9 cellular contexts compared by ENCODE assay signal in genomic region chr6:36676142-36677058, GRCh38. TPM values are rescaled to one million over a fixed set of nuclear protein-coding genes. Genes with fewer than 3 reads are reported as not detected.
DNase-seq lines count a peak whose midpoint lies in the region; ATAC-seq and TF ChIP-seq lines count a peak whose summit lies in the region.
"Had no signal": no experiment of that assay in that cellular context is flagged by ENCODE, and none has a peak within 500 bp of the region (broad histone marks: within the 10 kb centered on the region; RNA-seq: fewer than 3 reads in every experiment).

No MANE protein-coding gene starts in this region.

- H3K36me3 Mint-ChIP-seq in brain (peaks cover 24% of the 10 kb centered on the region), nephron (ENCODE audit: low read depth) (no peaks in the 10 kb centered on the region), Caco-2 (ENCODE audit: insufficient read depth, unreplicated experiment) (peaks cover 6% of the 10 kb centered on the region)

- DNase-seq in COR-L47 (lab: John Stamatoyannopoulos, UW) (peak; percentile 59), LHCN-M2 (ENCODE audit: low read depth) (peak; percentile 63), hepatic stellate cell (ENCODE audit: low spot score) (no peak), Caco-2 (no peak)
- DNase-seq in activated CD4-positive, CD25-positive, alpha-beta regulatory T cell (lab: John Stamatoyannopoulos, UW), result no peak

- ATAC-seq in HG03354 (IDR thresholded peaks at IDR 0.05; ENCODE audit: poor library complexity, severe bottlenecking, unreplicated experiment), result no peak

- peak overlapping the region; percentile 83 to 99 (median 94) for H3K4me3 Mint-ChIP-seq in brain
- peak overlapping the region; percentile 81 to 95 (median 88) for H3K4me3 Mint-ChIP-seq in nephron
- H3K4me3 Mint-ChIP-seq in Caco-2 (ENCODE audit: unreplicated experiment), result no peak overlapping the region

- H3K4me3 ChIP-seq in Caco-2 (ENCODE audit: low read depth, low read length), result no peak overlapping the region

- H3K27ac Mint-ChIP-seq in brain, result peak overlapping the region; percentile 94 to 99 (median 97)
- H3K27ac Mint-ChIP-seq in nephron, result peak overlapping the region; percentile 28 to 86 (median 80)
- H3K27ac Mint-ChIP-seq in Caco-2 (ENCODE audit: unreplicated experiment), result no peak overlapping the region

- POLR2A ChIA-PET in Caco-2 (lab: Charles Lee), result no interaction called here

- BruUV-seq in Caco-2 (replicated peaks; lab: Mats Ljungman, UMichigan), result no TSS peak

- H3K9me3 ChIP-seq in Caco-2, result no peaks in the 10 kb centered on the region

- CTCF ChIA-PET in Caco-2 (lab: Charles Lee), result interaction anchor here (0.6 kb wide), 1 partner anchor 539 kb away, joined by 4 read pairs; no protein-coding TSS in a partner anchor

- H3K4me1 ChIP-seq in Caco-2, result peaks cover 9% of the 10 kb centered on the region

- intact Hi-C loops in Caco-2 (cut with micrococcal nuclease; ENCODE audit: unreplicated experiment), result no loop called here

- no peak for TF ChIP-seq CTCF in brain (conservative IDR thresholded peaks at IDR 0.05)
- no peak for TF ChIP-seq CTCF in nephron (IDR thresholded peaks at IDR 0.05; ENCODE audit: unreplicated experiment in 3 of 3)
- TF ChIP-seq CTCF in Caco-2 (IDR thresholded peaks at IDR 0.05; ENCODE audit: insufficient read depth in 1 of 2, low read depth in 1 of 2, low read length in 1 of 2, severe bottlenecking in 1 of 2, unreplicated experiment in 1 of 2), result no peak

- H3K27me3 ChIP-seq in Caco-2 (replicated peaks; ENCODE audit: control insufficient read depth, insufficient read depth, low read length), result no peaks in the 10 kb centered on the region

- H3K27me3 Mint-ChIP-seq in brain, result peaks cover 24% of the 10 kb centered on the region
- peaks cover 31% of the 10 kb centered on the region for H3K27me3 Mint-ChIP-seq in nephron (ENCODE audit: low read depth)
- no peaks in the 10 kb centered on the region for H3K27me3 Mint-ChIP-seq in Caco-2 (ENCODE audit: insufficient read depth, unreplicated experiment)

- H3K9me3 Mint-ChIP-seq in brain, result peaks cover 0 to 15% (median 4%) of the 10 kb centered on the region in 5 experiments
- H3K9me3 Mint-ChIP-seq in nephron, result no peaks in the 10 kb centered on the region
- no peaks in the 10 kb centered on the region for H3K9me3 Mint-ChIP-seq in Caco-2 (ENCODE audit: unreplicated experiment)

- H3K36me3 ChIP-seq in Caco-2 (ENCODE audit: control insufficient read depth, insufficient read depth, low read length), result no peaks in the 10 kb centered on the region

- peaks cover 65% of the 10 kb centered on the region for H3K4me1 Mint-ChIP-seq in brain
- peaks cover 43% of the 10 kb centered on the region for H3K4me1 Mint-ChIP-seq in nephron
- H3K4me1 Mint-ChIP-seq in Caco-2 (ENCODE audit: low read depth, unreplicated experiment), result peaks cover 28% of the 10 kb centered on the region

RNA-seq across cellular contexts. Expression of gene CDKN1A, which starts 2.1 kb away (rescaled TPM):
- total RNA-seq in LHCN-M2 (2014; rRNA removed) (560 and 669 TPM in 2 replicates), Caco-2 (2022) (3.0 and 3.4 TPM in 2 replicates)
- 537 TPM for polyA plus RNA-seq in LHCN-M2 (2012)
- polyA plus RNA-seq in brain (ENCODE audit: insufficient read depth, low read depth, low replicate concordance), result 103 TPM

RNA-seq across cellular contexts. Expression of gene RAB44, which starts 21.2 kb away (rescaled TPM):
- not detected in 2 replicates for total RNA-seq in LHCN-M2 (2014; rRNA removed)
- polyA plus RNA-seq in LHCN-M2 (2012), result 0.04 TPM
- not detected for polyA plus RNA-seq in brain (ENCODE audit: insufficient read depth, low read depth, low replicate concordance)
- total RNA-seq in Caco-2 (2022), result not detected in 2 replicates
- total RNA-seq: renal cortical epithelial cell had no signal

Comparison
In these comparisons a context has a peak if more than half of its experiments do, and no peak if none do; other contexts are left out.
1. DNase-seq: peak in COR-L47 (single experiment) and LHCN-M2 (single experiment); none in activated CD4-positive, CD25-positive, alpha-beta regulatory T cell (0 of 4), hepatic stellate cell (single experiment) and Caco-2 (0 of 2).
2. RNA of gene CDKN1A, which starts 2.1 kb away (total RNA-seq): 560 to 669 TPM in LHCN-M2; 3.0 to 3.4 TPM in Caco-2; every median in the first group is over 100 times any median in the second.